1 cellular context compared by ENCODE assay signal in genomic region chr3:169871129-169871886, GRCh38.
TF ChIP-seq lines count a peak whose summit lies in the region.

No MANE protein-coding gene starts in this region.

TF ChIP-seq in WTC11, 78 proteins besides CTCF, POLR2A, EP300 and RAD21 (continued from another document):
- no peak for TF ChIP-seq ZNF396 (CRISPR knock-in tag; IDR thresholded peaks at IDR 0.05; ENCODE audit: borderline replicate concordance)
- no peak for TF ChIP-seq ERG (CRISPR knock-in tag; IDR thresholded peaks at IDR 0.05)
- no peak for TF ChIP-seq HMGA2 (CRISPR knock-in tag; IDR thresholded peaks at IDR 0.05)
- TF ChIP-seq NR1H2 (CRISPR knock-in tag; IDR thresholded peaks at IDR 0.05): no peak
- no peak for TF ChIP-seq ATF1 (CRISPR knock-in tag; IDR thresholded peaks at IDR 0.05)
- no peak for TF ChIP-seq STAT6 (CRISPR knock-in tag; conservative IDR thresholded peaks at IDR 0.05; ENCODE audit: low read depth)
- TF ChIP-seq SOX15 (CRISPR knock-in tag; IDR thresholded peaks at IDR 0.05): no peak
- TF ChIP-seq ATF6 (CRISPR knock-in tag; IDR thresholded peaks at IDR 0.05): no peak
